Comparison of ENCODE assay signal across 8 cellular contexts in genomic region chr12:39441963-39442894, GRCh38. TPM values are rescaled to one million over a fixed set of nuclear protein-coding genes. Genes with fewer than 3 reads are reported as not detected.
DNase-seq lines count a peak whose midpoint lies in the region; ATAC-seq, FAIRE-seq and TF ChIP-seq lines count a peak whose summit lies in the region.

No MANE protein-coding gene starts in this region.

- TF ChIP-seq CTCF in astrocyte of the spinal cord (IDR thresholded peaks at IDR 0.05; ENCODE audit: low read depth, low read length) (no peak), D721Med (IDR thresholded peaks at IDR 0.05; ENCODE audit: insufficient read depth, missing control alignments) (no peak)

- H3K9ac ChIP-seq in HUES6 (ENCODE audit: low read length): peak overlapping the region; percentile 81
- peak overlapping the region; percentile 79 for H3K9ac ChIP-seq in skeletal muscle satellite cell (ENCODE audit: low read depth, low read length)

- peak overlapping the region; percentile 73 for H3K27ac Mint-ChIP-seq in T-helper 1 cell treated with Interleukin-12 subunit alpha and Interleukin-12 subunit beta and Interleukin-4 antibody, amounts not matched to agents 30 μg/mL and 1 μg/mL, for 36 hours

- H3K4me1 ChIP-seq in HUES6 (ENCODE audit: control insufficient read depth, insufficient read depth, low read length): peaks cover 23% of the 10 kb centered on the region
- H3K4me1 ChIP-seq in skeletal muscle satellite cell (ENCODE audit: control insufficient read depth, insufficient read depth, low read length): peaks cover 15% of the 10 kb centered on the region

- H3K36me3 Mint-ChIP-seq in T-helper 1 cell treated with Interleukin-12 subunit alpha and Interleukin-12 subunit beta and Interleukin-4 antibody, amounts not matched to agents 30 μg/mL and 1 μg/mL, for 36 hours (ENCODE audit: low read depth): peaks cover 4% of the 10 kb centered on the region

- peak overlapping the region; percentile 71 for H3K4me3 ChIP-seq in HUES6 (ENCODE audit: low read depth, low read length)
- peak overlapping the region; percentile 64 for H3K4me3 ChIP-seq in astrocyte of the spinal cord (ENCODE audit: low read depth, low read length)
- peak overlapping the region; percentile 83 for H3K4me3 ChIP-seq in iPS-18c (ENCODE audit: insufficient read depth, low read depth, low read length)
- H3K4me3 ChIP-seq in skeletal muscle satellite cell (ENCODE audit: low read length): peak overlapping the region; percentile 86

- peak overlapping the region; percentile 88 for H3K4me3 Mint-ChIP-seq in T-helper 1 cell treated with Interleukin-12 subunit alpha and Interleukin-12 subunit beta and Interleukin-4 antibody, amounts not matched to agents 30 μg/mL and 1 μg/mL, for 36 hours

- H3K27me3 Mint-ChIP-seq in T-helper 1 cell treated with Interleukin-12 subunit alpha and Interleukin-12 subunit beta and Interleukin-4 antibody, amounts not matched to agents 30 μg/mL and 1 μg/mL, for 36 hours (ENCODE audit: low read depth): peaks cover 22% of the 10 kb centered on the region

- H3K4me1 Mint-ChIP-seq in T-helper 1 cell treated with Interleukin-12 subunit alpha and Interleukin-12 subunit beta and Interleukin-4 antibody, amounts not matched to agents 30 μg/mL and 1 μg/mL, for 36 hours (ENCODE audit: low read depth): peaks cover 15% of the 10 kb centered on the region

- no peaks in the 10 kb centered on the region for H3K9me3 ChIP-seq in HUES6 (ENCODE audit: control insufficient read depth, insufficient read depth, low read depth, low read length)
- no peaks in the 10 kb centered on the region for H3K9me3 ChIP-seq in iPS-18c (ENCODE audit: control insufficient read depth, insufficient read depth, low read length)
- no peaks in the 10 kb centered on the region for H3K9me3 ChIP-seq in skeletal muscle satellite cell (replicated peaks; ENCODE audit: low read length)

- in situ Hi-C loops in Caki2 (cut with HindIII; ENCODE audit: low pct_unique_long_range_greater_than_20kb, low sequenced_read_pairs): no loop called here
- in situ Hi-C loops in astrocyte of the spinal cord (cut with HindIII; ENCODE audit: low sequenced_read_pairs): no loop called here

- H3K27me3 ChIP-seq in HUES6 (ENCODE audit: control insufficient read depth, insufficient read depth, low read length) (peaks cover 17% of the 10 kb centered on the region), skeletal muscle satellite cell (ENCODE audit: control insufficient read depth, insufficient read depth, low read length) (no peaks in the 10 kb centered on the region)

- FAIRE-seq in D721Med (lab: Jason Lieb, UNC): no peak

- H3K36me3 ChIP-seq in HUES6 (ENCODE audit: control insufficient read depth, insufficient read depth, low read length) (no peaks in the 10 kb centered on the region), skeletal muscle satellite cell (ENCODE audit: insufficient read depth, low read length) (no peaks in the 10 kb centered on the region)

- H3K9me3 Mint-ChIP-seq in T-helper 1 cell treated with Interleukin-12 subunit alpha and Interleukin-12 subunit beta and Interleukin-4 antibody, amounts not matched to agents 30 μg/mL and 1 μg/mL, for 36 hours: no peaks in the 10 kb centered on the region

- ATAC-seq in GM21528 (IDR thresholded peaks at IDR 0.05; ENCODE audit: low FRiP score, unreplicated experiment): peak; percentile 32

- peak overlapping the region; percentile 32; the same call in 1 of the 2 replicates for H3K27ac ChIP-seq in HUES6 (ENCODE audit: low read depth, low read length)

- H3K4me2 ChIP-seq in skeletal muscle satellite cell (ENCODE audit: low read length): peak overlapping the region; percentile 80

- DNase-seq in Caki2 (ENCODE audit: low read depth) (peak; percentile 69), astrocyte of the spinal cord (ENCODE audit: low read depth, low spot score) (peak; percentile 27), D721Med (ENCODE audit: insufficient read length, low spot score) (no peak)

RNA-seq across cellular contexts. Expression of gene KIF21A, which starts 0.7 kb away (rescaled TPM):
- 19.0 and 22.0 TPM in 2 replicates for total RNA-seq in Caki2 (2014; rRNA removed; shearing (Covaris generic); ENCODE audit: low replicate concordance)
- total RNA-seq in skeletal muscle satellite cell (2012; rRNA removed): 15.0 and 19.2 TPM in 2 replicates
